ENCODE assay signal across 21 cellular contexts in the genomic region with DNA sequence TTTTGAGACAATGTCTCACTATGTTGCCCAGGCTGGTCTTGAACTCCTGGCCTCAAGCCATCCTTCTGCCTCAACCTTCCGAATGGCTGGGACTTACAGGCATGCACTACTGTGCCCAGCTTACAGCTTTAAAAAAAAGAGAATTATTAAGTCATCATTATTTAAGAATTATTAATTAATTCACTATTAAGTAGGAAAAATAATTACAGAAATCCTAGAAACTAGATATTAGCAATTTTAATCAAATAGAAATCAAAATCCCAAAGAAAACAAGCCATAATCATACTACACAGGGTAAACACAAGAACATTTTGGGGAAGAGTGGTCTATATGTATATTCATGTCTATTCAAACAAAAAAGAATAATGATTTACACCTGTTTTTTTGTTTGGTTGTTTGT.
"Had no signal": no experiment of that assay in that cellular context is flagged by ENCODE, and none has a peak within 500 bp of the region (broad histone marks: within the 10 kb centered on the region; RNA-seq: fewer than 3 reads in every experiment).

No MANE protein-coding gene starts in this region.

- H3K4me3 ChIP-seq: SK-N-MC had no signal

- DNase-seq: activated CD4-positive, alpha-beta T cell treated with anti-CD3 and anti-CD28 coated beads for 4 hours; activated CD8-positive, alpha-beta memory T cell treated with anti-CD3 and anti-CD28 coated beads, Interleukin-2, amount 50 U/mL, for 4 hours; activated CD8-positive, alpha-beta T cell treated with anti-CD3 and anti-CD28 coated beads for 36 hours; activated gamma-delta T cell treated with Interleukin-2 at 50 U/mL for 16 hours; activated naive CD4-positive, alpha-beta T cell treated with anti-CD3 and anti-CD28 coated beads, Interleukin-2, amount 10 ng/mL, durations not matched to agents 7 days and 5 days; activated naive CD8-positive, alpha-beta T cell treated with anti-CD3 and anti-CD28 coated beads for 36 hours; activated T-cell treated with anti-CD3 and anti-CD28 coated beads, Interleukin-2, amount 50 U/mL, for 72 hours; central memory CD4-positive, alpha-beta T cell; KG1; NCI-H1048; NCI-H146; NCI-H187 treated with DMSO at 0.1 percent for 48 hours; NCI-H2081 treated with DMSO at 0.1 percent for 48 hours; NCI-H2227 treated with DMSO at 0.1 percent for 48 hours; NCI-H446 treated with DMSO at 0.1 percent for 48 hours; NCI-H774; T-helper 1 cell; WERI-Rb-1 had no signal

- ATAC-seq: activated CD4-positive, CD25-positive, alpha-beta regulatory T cell treated with anti-CD3 and anti-CD28 coated beads, Interleukin-2, amount 50 U/mL, for 24 hours; activated CD8-positive, alpha-beta T cell treated with anti-CD3 and anti-CD28 coated beads for 36 hours; activated T-cell treated with anti-CD3 and anti-CD28 coated beads, Interleukin-2, amount 50 U/mL, for 72 hours; Right ventricle myocardium inferior had no signal

- H3K27ac ChIP-seq: SK-N-MC, WERI-Rb-1 had no signal

- H3K36me3 ChIP-seq: WERI-Rb-1 had no signal
